Comparison of ENCODE assay signal across 34 cellular contexts in genomic region chr3:51949121-51949520, GRCh38. TPM values are rescaled to one million over a fixed set of nuclear protein-coding genes. Genes with fewer than 3 reads are reported as not detected.
"Had no signal": no experiment of that assay in that cellular context is flagged by ENCODE, and none has a peak within 500 bp of the region (broad histone marks: within the 10 kb centered on the region; RNA-seq: fewer than 3 reads in every experiment).

No MANE protein-coding gene starts in this region.

- H3K36me3 ChIP-seq: breast epithelium, thyroid gland had no signal

- H3K9ac ChIP-seq: SK-N-SH had no signal

- H3K27ac ChIP-seq: breast epithelium, esophagus muscularis mucosa, foreskin keratinocyte, heart left ventricle, left lung, stomach, thyroid gland, VCaP had no signal

- H3K27me3 ChIP-seq: breast epithelium, esophagus muscularis mucosa, heart left ventricle, left lung, stomach, thyroid gland had no signal

- H3K4me3 ChIP-seq: breast epithelium, esophagus muscularis mucosa, heart left ventricle, left lung, stomach, thyroid gland had no signal

- H3K4me1 ChIP-seq: breast epithelium, esophagus muscularis mucosa, foreskin keratinocyte, stomach, thyroid gland had no signal

- FAIRE-seq: colon, TTC549 had no signal

- ATAC-seq: activated T-cell treated with anti-CD3 and anti-CD28 coated beads, Interleukin-2, amount 50 U/mL, for 4 hours; activated T-helper 17 cell treated with anti-CD3 and anti-CD28 coated beads, Interleukin-2, amount 50 U/mL, for 72 hours; foreskin keratinocyte; heart left ventricle; left lung; right cardiac atrium; stimulated activated memory B cell treated with anti-CD40 and anti-IgM and Interleukin-4, amounts not matched to agents 10 μg/mL and 1 μg/mL and 100 μg/mL, for 72 hours had no signal

- H3K9me3 ChIP-seq: breast epithelium, esophagus muscularis mucosa, heart left ventricle, left lung, SK-N-SH, stomach, thyroid gland had no signal

- H3K4me2 ChIP-seq: SK-N-SH had no signal

- DNase-seq: activated CD4-positive, alpha-beta T cell treated with anti-CD3 and anti-CD28 coated beads for 48 hours; activated CD4-positive, alpha-beta T cell treated with anti-CD3 and anti-CD28 coated beads, Interleukin-2, amount 50 U/mL, for 48 hours; activated CD8-positive, alpha-beta memory T cell treated with anti-CD3 and anti-CD28 coated beads, Interleukin-2, amount 50 U/mL, for 48 hours; activated gamma-delta T cell treated with Interleukin-2 at 50 U/mL for 16 hours; activated naive CD4-positive, alpha-beta T cell treated with anti-CD3 and anti-CD28 coated beads, Interleukin-2, amount 50 U/mL, for 16 hours; activated T-cell treated with anti-CD3 and anti-CD28 coated beads, Interleukin-2, amount 50 U/mL, for 4 hours; dermis blood vessel endothelial cell; effector CD4-positive, alpha-beta T cell; foreskin keratinocyte; hypothalamus; immature natural killer cell; kidney glomerular epithelial cell; naive B cell; occipital lobe; SK-N-SH; stimulated activated CD4-positive, alpha-beta T cell treated with anti-CD3 and anti-CD28 coated beads, Interleukin-12 subunit alpha, Interleukin-12 subunit beta, amount 100 ng/mL, for 4 hours; stimulated activated CD4-positive, alpha-beta T cell treated with anti-CD3 and anti-CD28 coated beads, Interleukin-4, amount 100 ng/mL, for 1 hour; stomach; SW 1271; T-helper 9 cell; thyroid gland had no signal

RNA-seq across cellular contexts. Expression of gene GPR62, which starts 6.1 kb away (rescaled TPM):
- total RNA-seq: activated CD8-positive, alpha-beta memory T cell treated with anti-CD3 and anti-CD28 coated beads for 36 hours; activated T-cell treated with anti-CD3 and anti-CD28 coated beads, Interleukin-2, amount 50 U/mL, for 4 hours; activated T-helper 17 cell treated with anti-CD3 and anti-CD28 coated beads, Interleukin-2, amount 50 U/mL, for 72 hours; dermis blood vessel endothelial cell; foreskin keratinocyte; left lung; lung microvascular endothelial cell; stomach; urinary bladder had no signal
- polyA plus RNA-seq: foreskin keratinocyte, immature natural killer cell had no signal
